1 cellular context compared by ENCODE assay signal in the genomic region with DNA sequence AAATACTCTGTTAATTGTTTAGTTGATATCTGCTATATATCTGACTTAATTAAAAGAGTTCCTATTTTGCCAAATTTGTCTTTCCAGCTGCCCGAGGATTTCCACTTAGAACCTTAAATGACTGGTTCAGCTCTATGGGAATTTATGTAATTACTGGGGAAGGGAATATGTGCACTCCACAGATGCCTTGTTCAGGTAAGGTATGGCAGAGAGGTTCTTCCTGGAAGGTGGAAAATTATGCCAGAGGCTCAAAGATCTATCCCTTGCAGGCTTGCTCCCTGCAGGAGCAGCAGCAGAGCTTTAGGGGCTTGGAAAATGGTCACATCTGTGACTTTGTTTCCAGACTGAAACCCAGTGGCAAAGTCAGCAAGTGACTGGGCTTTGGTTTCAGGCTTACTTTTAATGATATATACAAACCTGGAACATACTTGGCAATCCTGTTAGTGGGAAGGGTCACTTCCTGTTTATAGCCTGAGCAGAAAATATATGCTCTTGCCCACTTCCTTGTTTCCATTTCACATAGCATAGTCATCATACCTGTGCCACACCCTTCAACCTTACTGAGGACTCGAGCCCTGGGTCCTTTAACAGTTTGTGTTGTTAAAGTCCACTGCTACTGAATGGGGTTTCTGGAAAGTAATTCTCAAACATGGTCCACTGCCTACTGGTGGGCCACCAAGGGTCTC.
TF ChIP-seq lines count a peak whose summit lies in the region.

No MANE protein-coding gene starts in this region.

TF ChIP-seq in WTC11, 78 proteins besides CTCF, POLR2A, EP300 and RAD21 (continued from another document):
- TF ChIP-seq, protein P1, sequence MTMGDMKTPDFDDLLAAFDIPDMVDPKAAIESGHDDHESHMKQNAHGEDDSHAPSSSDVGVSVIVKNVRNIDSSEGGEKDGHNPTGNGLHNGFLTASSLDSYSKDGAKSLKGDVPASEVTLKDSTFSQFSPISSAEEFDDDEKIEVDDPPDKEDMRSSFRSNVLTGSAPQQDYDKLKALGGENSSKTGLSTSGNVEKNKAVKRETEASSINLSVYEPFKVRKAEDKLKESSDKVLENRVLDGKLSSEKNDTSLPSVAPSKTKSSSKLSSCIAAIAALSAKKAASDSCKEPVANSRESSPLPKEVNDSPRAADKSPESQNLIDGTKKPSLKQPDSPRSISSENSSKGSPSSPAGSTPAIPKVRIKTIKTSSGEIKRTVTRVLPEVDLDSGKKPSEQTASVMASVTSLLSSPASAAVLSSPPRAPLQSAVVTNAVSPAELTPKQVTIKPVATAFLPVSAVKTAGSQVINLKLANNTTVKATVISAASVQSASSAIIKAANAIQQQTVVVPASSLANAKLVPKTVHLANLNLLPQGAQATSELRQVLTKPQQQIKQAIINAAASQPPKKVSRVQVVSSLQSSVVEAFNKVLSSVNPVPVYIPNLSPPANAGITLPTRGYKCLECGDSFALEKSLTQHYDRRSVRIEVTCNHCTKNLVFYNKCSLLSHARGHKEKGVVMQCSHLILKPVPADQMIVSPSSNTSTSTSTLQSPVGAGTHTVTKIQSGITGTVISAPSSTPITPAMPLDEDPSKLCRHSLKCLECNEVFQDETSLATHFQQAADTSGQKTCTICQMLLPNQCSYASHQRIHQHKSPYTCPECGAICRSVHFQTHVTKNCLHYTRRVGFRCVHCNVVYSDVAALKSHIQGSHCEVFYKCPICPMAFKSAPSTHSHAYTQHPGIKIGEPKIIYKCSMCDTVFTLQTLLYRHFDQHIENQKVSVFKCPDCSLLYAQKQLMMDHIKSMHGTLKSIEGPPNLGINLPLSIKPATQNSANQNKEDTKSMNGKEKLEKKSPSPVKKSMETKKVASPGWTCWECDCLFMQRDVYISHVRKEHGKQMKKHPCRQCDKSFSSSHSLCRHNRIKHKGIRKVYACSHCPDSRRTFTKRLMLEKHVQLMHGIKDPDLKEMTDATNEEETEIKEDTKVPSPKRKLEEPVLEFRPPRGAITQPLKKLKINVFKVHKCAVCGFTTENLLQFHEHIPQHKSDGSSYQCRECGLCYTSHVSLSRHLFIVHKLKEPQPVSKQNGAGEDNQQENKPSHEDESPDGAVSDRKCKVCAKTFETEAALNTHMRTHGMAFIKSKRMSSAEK (CRISPR knock-in tag; IDR thresholded peaks at IDR 0.05; ENCODE audit: borderline replicate concordance): no peak
- TF ChIP-seq ESRRA (CRISPR knock-in tag; IDR thresholded peaks at IDR 0.05; ENCODE audit: borderline replicate concordance): no peak
- no peak for TF ChIP-seq CREM (CRISPR knock-in tag; IDR thresholded peaks at IDR 0.05)
